21 cellular contexts compared by ENCODE assay signal in the genomic region with DNA sequence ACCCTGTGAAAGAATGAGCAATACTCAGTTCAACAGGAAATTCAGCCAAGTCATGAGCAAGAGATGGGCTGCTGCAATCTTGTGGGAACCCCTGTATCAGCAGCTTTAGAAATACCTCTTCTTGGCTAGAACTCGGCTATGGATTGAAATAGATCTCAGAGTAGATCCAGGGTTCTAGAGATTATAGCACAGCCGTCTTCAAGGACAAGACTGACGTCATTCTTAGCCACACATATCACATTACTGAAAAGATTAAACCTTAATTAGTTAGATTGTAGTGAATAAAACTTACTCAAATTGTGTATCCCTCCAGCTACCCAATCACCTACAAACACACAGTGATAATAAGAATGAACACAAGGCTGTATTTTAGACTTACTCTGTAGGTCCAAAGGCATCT.
"Had no signal": no experiment of that assay in that cellular context is flagged by ENCODE, and none has a peak within 500 bp of the region (broad histone marks: within the 10 kb centered on the region; RNA-seq: fewer than 3 reads in every experiment).

No MANE protein-coding gene starts in this region.

- H3K9me3 ChIP-seq: esophagus squamous epithelium, neutrophil, pancreas, stomach, tibial artery had no signal

- H3K4me3 Mint-ChIP-seq: memory B cell; natural killer cell; stimulated activated effector memory CD8-positive, alpha-beta T cell treated with anti-CD3 and anti-CD28 coated beads, Interleukin-12 subunit alpha, Interleukin-12 subunit beta, amount 100 ng/mL, for 72 hours; type B pancreatic cell had no signal

- H3K36me3 Mint-ChIP-seq: memory B cell; natural killer cell; stimulated activated effector memory CD8-positive, alpha-beta T cell treated with anti-CD3 and anti-CD28 coated beads, Interleukin-12 subunit alpha, Interleukin-12 subunit beta, amount 100 ng/mL, for 72 hours; type B pancreatic cell had no signal

- H3K36me3 ChIP-seq: esophagus squamous epithelium, neutrophil, pancreas, stomach, tibial artery had no signal

- ATAC-seq: left lobe of liver; natural killer cell; pancreas; sciatic nerve; stimulated activated effector memory CD8-positive, alpha-beta T cell treated with anti-CD3 and anti-CD28 coated beads, Interleukin-12 subunit alpha, Interleukin-12 subunit beta, amount 100 ng/mL, for 72 hours had no signal

- H3K27me3 Mint-ChIP-seq: memory B cell, progenitor cell of endocrine pancreas, type B pancreatic cell had no signal

- H3K4me1 Mint-ChIP-seq: memory B cell; natural killer cell; stimulated activated effector memory CD8-positive, alpha-beta T cell treated with anti-CD3 and anti-CD28 coated beads, Interleukin-12 subunit alpha, Interleukin-12 subunit beta, amount 100 ng/mL, for 72 hours had no signal

- H3K4me1 ChIP-seq: esophagus squamous epithelium, pancreas, stomach, tibial artery had no signal

- H3K4me3 ChIP-seq: coronary artery, esophagus squamous epithelium, lung, pancreas, stomach, tibial artery had no signal

- H3K27ac ChIP-seq: coronary artery, esophagus squamous epithelium, neutrophil, pancreas, stomach, tibial artery had no signal

- H3K9me3 Mint-ChIP-seq: memory B cell; stimulated activated effector memory CD8-positive, alpha-beta T cell treated with anti-CD3 and anti-CD28 coated beads, Interleukin-12 subunit alpha, Interleukin-12 subunit beta, amount 100 ng/mL, for 72 hours; type B pancreatic cell had no signal

- H3K27me3 ChIP-seq: esophagus squamous epithelium, neutrophil, pancreas, stomach, tibial artery had no signal

- DNase-seq: dermis blood vessel endothelial cell; effector memory CD4-positive, alpha-beta T cell; erythroblast; esophagus squamous epithelium; kidney; natural killer cell; pancreas; stimulated activated CD4-positive, alpha-beta T cell treated with anti-CD3 and anti-CD28 coated beads, Interleukin-2, amount 100 ng/mL, for 24 hours; stimulated activated CD4-positive, alpha-beta T cell treated with anti-CD3 and anti-CD28 coated beads, Interleukin-4, amount 100 ng/mL, for 24 hours; stimulated activated naive CD4-positive, alpha-beta T cell treated with Interleukin-2 at 50 U/mL for 16 hours; stomach; tibial artery had no signal

- H3K27ac Mint-ChIP-seq: memory B cell; natural killer cell; progenitor cell of endocrine pancreas; stimulated activated effector memory CD8-positive, alpha-beta T cell treated with anti-CD3 and anti-CD28 coated beads, Interleukin-12 subunit alpha, Interleukin-12 subunit beta, amount 100 ng/mL, for 72 hours; type B pancreatic cell had no signal
